Comparison of ENCODE assay signal across 8 cellular contexts in genomic region chrX:10636337-10636736, GRCh38. TPM values are rescaled to one million over a fixed set of nuclear protein-coding genes. Genes with fewer than 3 reads are reported as not detected.
A peak's percentile ranks its signal among the peaks of the same experiment; 100 is the strongest.
DNase-seq lines count a peak whose midpoint lies in the region; ATAC-seq and TF ChIP-seq lines count a peak whose summit lies in the region.

No MANE protein-coding gene starts in this region.

- H3K4me1 ChIP-seq in RWPE2 (ENCODE audit: insufficient read depth, poor library complexity, severe bottlenecking) (peaks cover 39% of the 10 kb centered on the region), skeletal muscle satellite cell (ENCODE audit: control insufficient read depth, insufficient read depth, low read length) (peaks cover 30% of the 10 kb centered on the region)

- H3K27me3 ChIP-seq in RWPE2 (ENCODE audit: insufficient read depth, poor library complexity, severe bottlenecking) = no peaks in the 10 kb centered on the region
- H3K27me3 ChIP-seq in skeletal muscle satellite cell (ENCODE audit: control insufficient read depth, insufficient read depth, low read length) = no peaks in the 10 kb centered on the region

- H3K9me3 ChIP-seq in RWPE2 (ENCODE audit: severe bottlenecking) = no peaks in the 10 kb centered on the region
- H3K9me3 ChIP-seq in skeletal muscle satellite cell (replicated peaks; ENCODE audit: low read length) = no peaks in the 10 kb centered on the region

- peak overlapping the region; percentile 96 for H3K27ac ChIP-seq in RWPE2 (ENCODE audit: poor library complexity, severe bottlenecking)

- no peaks in the 10 kb centered on the region for H3K4me1 Mint-ChIP-seq in activated T-cell treated with anti-CD3 and anti-CD28 coated beads, Interleukin-2, amount 50 U/mL, for 24 hours (ENCODE audit: low read depth)

- no peak overlapping the region for H3K4me3 Mint-ChIP-seq in activated T-cell treated with anti-CD3 and anti-CD28 coated beads, Interleukin-2, amount 50 U/mL, for 24 hours

- DNase-seq in NCI-H510A treated with DMSO at 0.1 percent for 48 hours (lab: John Stamatoyannopoulos, UW) = peak; percentile 19
- DNase-seq in NCI-H510A (lab: John Stamatoyannopoulos, UW) = no peak
- no peak for DNase-seq in RWPE2 (ENCODE audit: low spot score)
- DNase-seq in glomerular visceral epithelial cell (ENCODE audit: extremely low spot score) = peak; percentile 71
- no peak for DNase-seq in activated naive CD4-positive, alpha-beta T cell treated with anti-CD3 and anti-CD28 coated beads, Interleukin-2, amount 50 U/mL, for 16 hours
- DNase-seq in activated naive CD4-positive, alpha-beta T cell treated with anti-CD3 and anti-CD28 coated beads, Interleukin-2, amount 50 U/mL, for 72 hours (ENCODE audit: low spot score in 2 of 2) = no peak
- DNase-seq in activated T-cell treated with anti-CD3 and anti-CD28 coated beads, Interleukin-2, amount 50 U/mL, for 24 hours = no peak

- H3K36me3 Mint-ChIP-seq in activated naive CD4-positive, alpha-beta T cell treated with anti-CD3 and anti-CD28 coated beads, Interleukin-2, amount 50 U/mL, for 72 hours = no peaks in the 10 kb centered on the region
- no peaks in the 10 kb centered on the region for H3K36me3 Mint-ChIP-seq in activated T-cell treated with anti-CD3 and anti-CD28 coated beads, Interleukin-2, amount 50 U/mL, for 24 hours (ENCODE audit: low read depth)

- peaks cover 0 to 3% of the 10 kb centered on the region in 2 donors for H3K9me3 Mint-ChIP-seq in activated naive CD4-positive, alpha-beta T cell treated with anti-CD3 and anti-CD28 coated beads, Interleukin-2, amount 50 U/mL, for 72 hours
- H3K9me3 Mint-ChIP-seq in activated T-cell treated with anti-CD3 and anti-CD28 coated beads, Interleukin-2, amount 50 U/mL, for 24 hours = no peaks in the 10 kb centered on the region

- H3K36me3 ChIP-seq in RWPE2 (ENCODE audit: low read depth) (no peaks in the 10 kb centered on the region), skeletal muscle satellite cell (ENCODE audit: insufficient read depth, low read length) (no peaks in the 10 kb centered on the region)

- peak overlapping the region; percentile 69 for H3K4me2 ChIP-seq in skeletal muscle satellite cell (ENCODE audit: low read length)

- ATAC-seq in RWPE2 (ENCODE audit: low read depth) = peak; percentile 30; the same call in 1 of the 3 replicates
- ATAC-seq in activated naive CD4-positive, alpha-beta T cell treated with anti-CD3 and anti-CD28 coated beads, Interleukin-2, amount 50 U/mL, for 72 hours = no peak

- TF ChIP-seq CTCF in RWPE2 (IDR thresholded peaks at IDR 0.05; ENCODE audit: poor library complexity, severe bottlenecking) = peak; percentile 69

- H3K27me3 Mint-ChIP-seq in activated T-cell treated with anti-CD3 and anti-CD28 coated beads, Interleukin-2, amount 50 U/mL, for 24 hours = peaks cover 29% of the 10 kb centered on the region

- no peak overlapping the region for H3K27ac Mint-ChIP-seq in activated naive CD4-positive, alpha-beta T cell treated with anti-CD3 and anti-CD28 coated beads, Interleukin-2, amount 50 U/mL, for 72 hours
- H3K27ac Mint-ChIP-seq in activated T-cell treated with anti-CD3 and anti-CD28 coated beads, Interleukin-2, amount 50 U/mL, for 24 hours = no peak overlapping the region

- H3K9ac ChIP-seq in skeletal muscle satellite cell (ENCODE audit: low read depth, low read length) = peak overlapping the region; percentile 68

- H3K4me3 ChIP-seq in RWPE2 (ENCODE audit: severe bottlenecking) (no peak overlapping the region), skeletal muscle satellite cell (ENCODE audit: low read length) (peak overlapping the region; percentile 7)

RNA-seq across cellular contexts. Expression of gene MID1, which starts 16.0 kb away (rescaled TPM):
- 5.2 and 5.3 TPM in 2 replicates for total RNA-seq in skeletal muscle satellite cell (2012; rRNA removed)
- 1 to 10 TPM in 1 of 2 donors, under 1 TPM in 1; 0.91 to 2.7 TPM for total RNA-seq in activated naive CD4-positive, alpha-beta T cell treated with anti-CD3 and anti-CD28 coated beads, Interleukin-2, amount 50 U/mL, for 72 hours

Comparison
In these comparisons a context has a peak if more than half of its experiments do, and no peak if none do; other contexts are left out.
1. DNase-seq: peak in NCI-H510A treated with DMSO at 0.1 percent for 48 hours (single experiment) and glomerular visceral epithelial cell (single experiment); none in NCI-H510A (single experiment), RWPE2 (single experiment), activated naive CD4-positive, alpha-beta T cell treated with anti-CD3 and anti-CD28 coated beads, Interleukin-2, amount 50 U/mL, for 16 hours (single experiment), activated naive CD4-positive, alpha-beta T cell treated with anti-CD3 and anti-CD28 coated beads, Interleukin-2, amount 50 U/mL, for 72 hours (0 of 2) and activated T-cell treated with anti-CD3 and anti-CD28 coated beads, Interleukin-2, amount 50 U/mL, for 24 hours (single experiment).